In the genomic region with DNA sequence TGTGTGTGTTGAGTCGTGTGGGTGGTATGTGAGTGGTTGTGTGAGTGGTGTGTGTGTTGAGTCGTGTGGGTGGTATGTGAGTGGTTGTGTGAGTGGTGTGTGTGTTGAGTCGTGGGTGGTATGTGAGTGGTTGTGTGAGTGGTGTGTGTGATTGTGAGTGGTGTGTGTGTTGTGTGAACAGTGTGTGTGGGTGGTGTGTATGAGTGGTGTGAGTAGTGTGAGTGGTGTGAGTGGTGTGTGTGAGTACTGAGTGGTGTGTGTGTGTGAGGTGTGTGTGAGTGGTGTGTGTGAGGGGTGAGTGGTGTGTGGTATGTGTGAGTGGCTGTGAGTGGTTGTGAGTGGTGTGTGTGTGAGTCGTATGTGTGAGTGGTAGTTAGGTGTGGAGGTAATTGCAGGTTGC, we compare ENCODE assay signal across 1 cellular context. TPM values are rescaled to one million over a fixed set of nuclear protein-coding genes. Genes with fewer than 3 reads are reported as not detected.
"Had no signal": no experiment of that assay in that cellular context is flagged by ENCODE, and none has a peak within 500 bp of the region (broad histone marks: within the 10 kb centered on the region; RNA-seq: fewer than 3 reads in every experiment).

No MANE protein-coding gene starts in this region.

RNA-seq across cellular contexts. Expression of a gene that starts 17.5 kb away (rescaled TPM):
- total RNA-seq: activated CD4-positive, alpha-beta T cell treated with anti-CD3 and anti-CD28 coated beads, Interleukin-2, amount 10 ng/mL, durations not matched to agents 7 days and 5 days had no signal
